ENCODE assay signal across 1 cellular context in genomic region chr2:71157124-71157802, GRCh38.
TF ChIP-seq lines count a peak whose summit lies in the region.

No MANE protein-coding gene starts in this region.

TF ChIP-seq in HEK293, 187 proteins besides CTCF, POLR2A, EP300 and RAD21 (continued from another document):
- TF ChIP-seq ZBTB49 (tag by site-specific recombination; IDR thresholded peaks at IDR 0.05; ENCODE audit: low read depth) (no peak), ZNF416 (tag by site-specific recombination; IDR thresholded peaks at IDR 0.05) (no peak)
TF ChIP-seq in HEK293: peak in this region for 10.
